Comparison of ENCODE assay signal across 1 cellular context in the genomic region with DNA sequence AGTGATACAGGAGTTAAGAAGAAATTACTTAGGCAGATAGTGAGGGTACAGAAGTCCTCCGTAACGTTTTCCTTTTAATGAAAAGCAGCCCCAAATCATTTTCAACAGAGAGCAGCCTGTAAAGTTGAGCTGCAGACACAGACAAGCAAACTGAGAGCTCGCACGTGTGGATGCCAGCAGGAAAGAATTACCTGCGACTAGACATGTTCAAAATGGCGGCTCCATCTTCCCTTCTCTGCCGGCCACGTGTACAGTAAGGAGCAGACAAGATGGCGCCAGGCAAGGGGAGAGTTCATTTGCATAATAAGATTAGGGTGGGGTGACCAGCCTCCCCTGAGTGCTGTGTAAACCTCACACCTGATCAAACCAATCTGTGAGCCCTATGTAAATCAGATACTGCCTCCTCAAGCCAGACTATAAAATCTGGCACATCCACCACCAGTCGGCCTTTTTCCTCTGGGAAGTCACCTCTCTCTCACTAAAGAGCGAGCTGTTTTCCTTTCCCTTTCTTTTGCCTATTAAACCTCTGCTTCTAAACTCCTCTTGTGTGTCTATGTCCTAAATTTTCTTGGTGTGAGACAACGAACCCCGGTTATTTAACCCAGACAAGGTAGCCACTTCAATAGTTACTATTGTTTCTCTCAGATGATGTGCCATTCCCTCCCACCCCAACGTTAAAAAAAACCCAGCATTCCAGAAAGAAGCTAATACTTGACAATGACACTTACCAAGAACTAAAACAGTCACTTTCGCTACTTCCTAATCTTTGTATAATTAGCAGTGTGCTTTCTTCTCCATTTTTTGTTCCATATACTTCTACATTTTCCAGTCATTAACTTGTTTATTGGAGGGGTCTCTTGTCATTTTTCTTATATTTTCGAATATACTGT.
TF ChIP-seq lines count a peak whose summit lies in the region.

No MANE protein-coding gene starts in this region.

TF ChIP-seq in GM23338, 12 proteins besides CTCF, POLR2A, EP300 and RAD21 (continued from another document):
- TF ChIP-seq ZNF331 (CRISPR knock-in tag; IDR thresholded peaks at IDR 0.05; ENCODE audit: low read depth) (no peak), EZH2 (IDR thresholded peaks at IDR 0.05; ENCODE audit: low read depth, unreplicated experiment) (no peak)
